8 cellular contexts compared by ENCODE assay signal in the genomic region with DNA sequence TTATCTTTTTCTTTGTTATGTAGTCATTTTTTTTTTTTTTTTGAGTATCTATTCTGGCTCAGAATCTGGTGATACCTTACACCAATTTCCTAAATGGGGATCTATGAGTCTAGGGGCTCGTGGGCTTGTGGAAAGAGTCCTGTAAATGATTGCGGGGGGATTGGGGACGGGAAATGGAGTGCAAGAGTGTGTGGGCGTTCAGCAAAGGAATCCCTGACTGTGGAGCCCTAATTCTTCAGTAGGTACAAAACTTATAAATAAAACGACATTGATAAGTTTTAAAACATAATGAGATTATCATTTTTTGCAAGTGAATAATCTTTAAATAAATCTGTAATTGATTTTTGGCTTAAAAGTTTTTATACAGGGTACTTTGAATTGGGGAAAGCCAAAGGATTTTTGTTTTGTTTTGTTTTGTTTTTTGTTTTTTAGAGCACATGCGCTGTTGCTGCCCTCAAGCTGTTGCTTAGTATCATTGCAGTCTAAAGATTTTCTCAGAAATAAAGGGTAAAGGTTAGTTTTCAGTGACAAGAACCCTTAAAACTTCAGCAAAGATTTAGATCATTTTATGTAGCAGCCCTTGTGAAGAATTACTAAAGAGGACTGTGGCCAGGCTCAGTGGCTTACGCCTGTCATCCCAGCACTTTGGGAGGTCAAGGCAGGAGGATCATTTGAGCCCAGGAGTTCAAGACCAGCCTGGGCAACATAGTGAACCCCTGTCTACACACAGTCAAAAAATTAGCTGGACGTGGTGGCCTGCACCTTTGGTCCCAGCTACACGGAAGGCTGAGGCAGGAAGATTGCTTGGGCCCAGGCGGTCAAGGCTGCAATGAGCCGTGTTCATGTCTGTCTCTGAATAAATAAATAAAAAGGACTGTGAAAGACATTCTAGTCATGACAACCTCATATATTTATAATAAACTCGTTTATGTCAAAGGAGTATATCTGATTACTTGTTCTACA. TPM values are rescaled to one million over a fixed set of nuclear protein-coding genes. Genes with fewer than 3 reads are reported as not detected.
A peak's percentile ranks its signal among the peaks of the same experiment; 100 is the strongest.
DNase-seq lines count a peak whose midpoint lies in the region; ATAC-seq and TF ChIP-seq lines count a peak whose summit lies in the region.

No MANE protein-coding gene starts in this region.

- no peak overlapping the region for H3K9ac ChIP-seq in rectal smooth muscle tissue (ENCODE audit: low read length)

- WGBS in lower leg skin, 2 donors: 21 to 23% methylated on average over 12 of the region's 12 CpGs

- no peaks in the 10 kb centered on the region; the same call in 1 of the 2 replicates for H3K9me3 ChIP-seq in AG04450 (ENCODE audit: control insufficient read depth, insufficient read depth, low read length)

- no peaks in the 10 kb centered on the region for H3K36me3 ChIP-seq in rectal smooth muscle tissue (ENCODE audit: control insufficient read depth, insufficient read depth, low read length)

- H3K4me3 Mint-ChIP-seq in activated B cell treated with CpG ODN at 0.5 μM for 24 hours: peak overlapping the region; percentile 97

- TF ChIP-seq CTCF in AG04450 (IDR thresholded peaks at IDR 0.05; ENCODE audit: low read depth, low read length) (peak; percentile 77), GM12864 (IDR thresholded peaks at IDR 0.05; ENCODE audit: low read depth, low read length, missing control alignments) (peak; percentile 59), activated B cell treated with CpG ODN at 0.5 μM for 24 hours (IDR thresholded peaks at IDR 0.05) (no peak), foreskin keratinocyte (conservative IDR thresholded peaks at IDR 0.05) (peak; percentile 86), lower leg skin (IDR thresholded peaks at IDR 0.05) (no peak)

- intact Hi-C loops in activated B cell treated with CpG ODN at 0.5 μM for 24 hours (cut with micrococcal nuclease) (loop anchor here (1.0 to 5.0 kb wide), 3 partner anchors 165 to 707 kb away; no protein-coding TSS in a partner anchor), lower leg skin (cut with DNase I; ENCODE audit: low total_unique reads) (no loop called here)

- no peaks in the 10 kb centered on the region for H3K27me3 ChIP-seq in AG04450 (ENCODE audit: control insufficient read depth, insufficient read depth, low read length)
- H3K27me3 ChIP-seq in foreskin keratinocyte: no peaks in the 10 kb centered on the region
- H3K27me3 ChIP-seq in rectal smooth muscle tissue (ENCODE audit: control insufficient read depth, insufficient read depth, low read length): no peaks in the 10 kb centered on the region

- DNase-seq in AG04450 (ENCODE audit: low read depth, low spot score) (no peak), GM12864 (ENCODE audit: low read depth) (no peak), NCI-H1092 (lab: John Stamatoyannopoulos, UW) (peak; percentile 9), activated B cell treated with CpG ODN at 0.5 μM for 24 hours (no peak), foreskin keratinocyte (peak in 1 of 2 donors; percentile 36), lower leg skin (ENCODE audit: low spot score in 2 of 2) (no peak)

- H3K27ac Mint-ChIP-seq in activated B cell treated with CpG ODN at 0.5 μM for 24 hours: peak overlapping the region; percentile 99

- peaks cover 2% of the 10 kb centered on the region for H3K27me3 Mint-ChIP-seq in activated B cell treated with CpG ODN at 0.5 μM for 24 hours

- H3K9me3 Mint-ChIP-seq in activated B cell treated with CpG ODN at 0.5 μM for 24 hours: no peaks in the 10 kb centered on the region

- H3K4me3 ChIP-seq in AG04450 (ENCODE audit: low read depth, low read length): peak overlapping the region; percentile 95
- H3K4me3 ChIP-seq in GM12864 (ENCODE audit: low read depth, low read length): peak overlapping the region; percentile 100
- peak overlapping the region; percentile 40 for H3K4me3 ChIP-seq in rectal smooth muscle tissue (ENCODE audit: low read length)
- H3K4me3 ChIP-seq in lower leg skin (ENCODE audit: low read depth, poor library complexity, severe bottlenecking): no peak overlapping the region

- TF ChIP-seq POLR2A in lower leg skin (IDR thresholded peaks at IDR 0.05): no peak

- H3K4me1 ChIP-seq in foreskin keratinocyte: no peaks in the 10 kb centered on the region
- peaks cover 6% of the 10 kb centered on the region for H3K4me1 ChIP-seq in rectal smooth muscle tissue (ENCODE audit: control insufficient read depth, insufficient read depth, low read length)

- H3K36me3 Mint-ChIP-seq in activated B cell treated with CpG ODN at 0.5 μM for 24 hours (ENCODE audit: low read depth): peaks cover 31% of the 10 kb centered on the region

- H3K27ac ChIP-seq in AG04450 (ENCODE audit: low read depth, low read length): no peak overlapping the region
- peak overlapping the region; percentile 84 for H3K27ac ChIP-seq in foreskin keratinocyte
- peak overlapping the region; percentile 93 for H3K27ac ChIP-seq in rectal smooth muscle tissue (ENCODE audit: low read depth, low read length)

- POLR2A ChIA-PET in AG04450 (lab: Yijun Ruan, JAX): interaction anchor here (2.0 to 2.3 kb wide), 2 partner anchors 48 to 251 kb away, joined by 10 to 15 read pairs; a partner anchor contains a TSS
- POLR2A ChIA-PET in activated B cell treated with CpG ODN at 0.5 μM for 24 hours (lab: Charles Lee): interaction anchor here (1.0 to 3.9 kb wide), 7 partner anchors 7 to 453 kb away, joined by 3 to 235 read pairs (median 10); a partner anchor contains a TSS

- no peak for ATAC-seq in activated B cell treated with CpG ODN at 0.5 μM for 24 hours (ENCODE audit: low read depth)
- no peak for ATAC-seq in foreskin keratinocyte
- ATAC-seq in HG02678 (IDR thresholded peaks at IDR 0.05; ENCODE audit: unreplicated experiment): no peak

- H3K4me1 Mint-ChIP-seq in activated B cell treated with CpG ODN at 0.5 μM for 24 hours: peaks cover 31% of the 10 kb centered on the region

- CTCF ChIA-PET in AG04450 (lab: Charles Lee) (interaction anchor here (0.6 to 2.4 kb wide), 24 partner anchors 14 to 706 kb away, joined by 3 to 31 read pairs (median 3); no protein-coding TSS in a partner anchor), activated B cell treated with CpG ODN at 0.5 μM for 24 hours (lab: Charles Lee) (interaction anchor here (0.9 to 5.2 kb wide), 7 partner anchors 73 to 1702 kb away, joined by 3 to 48 read pairs (median 5); a partner anchor contains a TSS)

RNA-seq across cellular contexts. Expression of a gene that starts 1.7 kb away (rescaled TPM):
- polyA plus RNA-seq in AG04450 (2011; rRNA removed): 39.2 and 47.6 TPM in 2 replicates
- polyA minus RNA-seq in AG04450 (2011; rRNA and poly(A)+ RNA removed): 26.3 and 27.8 TPM in 2 replicates
- 62.8 and 74.3 TPM in 2 replicates for total RNA-seq in activated B cell treated with CpG ODN at 0.5 μM for 24 hours
- total RNA-seq in foreskin keratinocyte: 65.3 and 65.4 TPM in 2 replicates
- polyA plus RNA-seq in foreskin keratinocyte: 39.5 and 41.4 TPM in 2 replicates
- 10 to 100 TPM; 51.5 to 73.0 (median 55.1) TPM for total RNA-seq in lower leg skin

RNA-seq across cellular contexts. Expression of a gene that starts 48.6 kb away (rescaled TPM):
- polyA plus RNA-seq in AG04450 (2011; rRNA removed) (16.9 and 26.7 TPM in 2 replicates), foreskin keratinocyte (9.8 and 10.0 TPM in 2 replicates)
- polyA minus RNA-seq in AG04450 (2011; rRNA and poly(A)+ RNA removed): 3.5 and 7.6 TPM in 2 replicates
- total RNA-seq in activated B cell treated with CpG ODN at 0.5 μM for 24 hours (4.7 and 6.4 TPM in 2 replicates), foreskin keratinocyte (18.7 and 23.0 TPM in 2 replicates), lower leg skin (10 to 100 TPM in 1 of 4 donors, 1 to 10 TPM in 3; 5.4 to 16.0 (median 7.7) TPM)

RNA-seq across cellular contexts. Expression of a gene that starts 48.8 kb away (rescaled TPM):
- 17.8 and 24.8 TPM in 2 replicates for polyA plus RNA-seq in AG04450 (2011; rRNA removed)
- polyA minus RNA-seq in AG04450 (2011; rRNA and poly(A)+ RNA removed): 5.8 and 6.1 TPM in 2 replicates
- total RNA-seq in activated B cell treated with CpG ODN at 0.5 μM for 24 hours: 0.11 TPM in 1 of 2 replicates, not detected in the other
- 12.5 and 14.1 TPM in 2 replicates for total RNA-seq in foreskin keratinocyte
- 9.1 and 10.3 TPM in 2 replicates for polyA plus RNA-seq in foreskin keratinocyte
- total RNA-seq in lower leg skin: 1 to 10 TPM; 1.8 to 5.5 (median 3.7) TPM

Comparison
In these comparisons a context has a peak if more than half of its experiments do, and no peak if none do; other contexts are left out.
1. CTCF ChIP-seq: peak in AG04450 (single experiment), GM12864 (single experiment) and foreskin keratinocyte (single experiment); none in activated B cell treated with CpG ODN at 0.5 μM for 24 hours (single experiment) and lower leg skin (0 of 3).